ENCODE assay signal across 2 cellular contexts in the genomic region with DNA sequence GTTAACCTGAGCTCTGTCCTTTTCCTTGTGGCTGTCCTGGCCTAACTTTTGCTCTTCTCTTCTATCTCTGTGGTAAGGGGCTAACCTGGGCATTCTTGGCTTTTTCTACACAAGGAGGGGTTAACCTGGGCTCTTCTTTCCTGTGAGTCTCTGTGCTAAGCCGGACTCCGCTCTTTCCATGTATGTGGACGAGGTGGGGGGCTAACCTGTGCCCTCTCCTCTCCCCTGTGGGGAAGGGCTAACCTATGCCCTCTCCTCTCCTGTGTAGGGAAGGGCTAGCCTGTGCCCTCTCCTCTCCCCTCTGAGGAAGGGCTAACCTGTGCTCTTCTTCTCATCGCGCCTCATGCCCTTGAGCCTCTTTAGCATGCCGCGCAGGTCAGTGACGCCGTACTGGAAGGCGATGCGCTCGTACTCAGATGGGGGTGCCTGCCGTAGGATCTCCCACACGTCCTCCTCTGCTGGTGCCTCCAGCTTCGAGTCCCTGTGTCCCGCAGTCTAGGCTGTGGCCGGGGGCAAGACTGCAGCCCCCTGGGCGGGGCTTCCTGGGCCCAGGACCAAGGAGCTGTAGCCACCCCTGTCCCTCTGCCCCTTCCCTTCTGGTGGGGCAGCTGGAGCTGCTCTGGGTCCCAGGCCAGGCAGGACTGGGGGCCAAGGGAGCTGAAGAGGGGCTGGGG.
TF ChIP-seq lines count a peak whose summit lies in the region.

No MANE protein-coding gene starts in this region.

TF ChIP-seq in SK-N-SH, 30 proteins besides CTCF, POLR2A, EP300 and RAD21 (continued from another document):
- TF ChIP-seq, protein P1, sequence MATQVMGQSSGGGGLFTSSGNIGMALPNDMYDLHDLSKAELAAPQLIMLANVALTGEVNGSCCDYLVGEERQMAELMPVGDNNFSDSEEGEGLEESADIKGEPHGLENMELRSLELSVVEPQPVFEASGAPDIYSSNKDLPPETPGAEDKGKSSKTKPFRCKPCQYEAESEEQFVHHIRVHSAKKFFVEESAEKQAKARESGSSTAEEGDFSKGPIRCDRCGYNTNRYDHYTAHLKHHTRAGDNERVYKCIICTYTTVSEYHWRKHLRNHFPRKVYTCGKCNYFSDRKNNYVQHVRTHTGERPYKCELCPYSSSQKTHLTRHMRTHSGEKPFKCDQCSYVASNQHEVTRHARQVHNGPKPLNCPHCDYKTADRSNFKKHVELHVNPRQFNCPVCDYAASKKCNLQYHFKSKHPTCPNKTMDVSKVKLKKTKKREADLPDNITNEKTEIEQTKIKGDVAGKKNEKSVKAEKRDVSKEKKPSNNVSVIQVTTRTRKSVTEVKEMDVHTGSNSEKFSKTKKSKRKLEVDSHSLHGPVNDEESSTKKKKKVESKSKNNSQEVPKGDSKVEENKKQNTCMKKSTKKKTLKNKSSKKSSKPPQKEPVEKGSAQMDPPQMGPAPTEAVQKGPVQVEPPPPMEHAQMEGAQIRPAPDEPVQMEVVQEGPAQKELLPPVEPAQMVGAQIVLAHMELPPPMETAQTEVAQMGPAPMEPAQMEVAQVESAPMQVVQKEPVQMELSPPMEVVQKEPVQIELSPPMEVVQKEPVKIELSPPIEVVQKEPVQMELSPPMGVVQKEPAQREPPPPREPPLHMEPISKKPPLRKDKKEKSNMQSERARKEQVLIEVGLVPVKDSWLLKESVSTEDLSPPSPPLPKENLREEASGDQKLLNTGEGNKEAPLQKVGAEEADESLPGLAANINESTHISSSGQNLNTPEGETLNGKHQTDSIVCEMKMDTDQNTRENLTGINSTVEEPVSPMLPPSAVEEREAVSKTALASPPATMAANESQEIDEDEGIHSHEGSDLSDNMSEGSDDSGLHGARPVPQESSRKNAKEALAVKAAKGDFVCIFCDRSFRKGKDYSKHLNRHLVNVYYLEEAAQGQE (IDR thresholded peaks at IDR 0.05; ENCODE audit: low read depth, low read length), result no peak

TF ChIP-seq in SK-N-SH treated with all-trans-retinoic acid at 6 μM for 48 hours, 23 proteins besides CTCF, POLR2A, EP300 and RAD21 (continued from another document):
- TF ChIP-seq, protein P2, sequence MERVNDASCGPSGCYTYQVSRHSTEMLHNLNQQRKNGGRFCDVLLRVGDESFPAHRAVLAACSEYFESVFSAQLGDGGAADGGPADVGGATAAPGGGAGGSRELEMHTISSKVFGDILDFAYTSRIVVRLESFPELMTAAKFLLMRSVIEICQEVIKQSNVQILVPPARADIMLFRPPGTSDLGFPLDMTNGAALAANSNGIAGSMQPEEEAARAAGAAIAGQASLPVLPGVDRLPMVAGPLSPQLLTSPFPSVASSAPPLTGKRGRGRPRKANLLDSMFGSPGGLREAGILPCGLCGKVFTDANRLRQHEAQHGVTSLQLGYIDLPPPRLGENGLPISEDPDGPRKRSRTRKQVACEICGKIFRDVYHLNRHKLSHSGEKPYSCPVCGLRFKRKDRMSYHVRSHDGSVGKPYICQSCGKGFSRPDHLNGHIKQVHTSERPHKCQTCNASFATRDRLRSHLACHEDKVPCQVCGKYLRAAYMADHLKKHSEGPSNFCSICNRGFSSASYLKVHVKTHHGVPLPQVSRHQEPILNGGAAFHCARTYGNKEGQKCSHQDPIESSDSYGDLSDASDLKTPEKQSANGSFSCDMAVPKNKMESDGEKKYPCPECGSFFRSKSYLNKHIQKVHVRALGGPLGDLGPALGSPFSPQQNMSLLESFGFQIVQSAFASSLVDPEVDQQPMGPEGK (CRISPR knock-in tag; IDR thresholded peaks at IDR 0.05; ENCODE audit: borderline replicate concordance), result no peak
- TF ChIP-seq TCF4 (CRISPR knock-in tag; IDR thresholded peaks at IDR 0.05; ENCODE audit: borderline replicate concordance), result no peak
- TF ChIP-seq GLIS3 (CRISPR knock-in tag; IDR thresholded peaks at IDR 0.05), result no peak
- TF ChIP-seq ZNF8 (CRISPR knock-in tag; IDR thresholded peaks at IDR 0.05), result no peak
- TF ChIP-seq, protein P3, sequence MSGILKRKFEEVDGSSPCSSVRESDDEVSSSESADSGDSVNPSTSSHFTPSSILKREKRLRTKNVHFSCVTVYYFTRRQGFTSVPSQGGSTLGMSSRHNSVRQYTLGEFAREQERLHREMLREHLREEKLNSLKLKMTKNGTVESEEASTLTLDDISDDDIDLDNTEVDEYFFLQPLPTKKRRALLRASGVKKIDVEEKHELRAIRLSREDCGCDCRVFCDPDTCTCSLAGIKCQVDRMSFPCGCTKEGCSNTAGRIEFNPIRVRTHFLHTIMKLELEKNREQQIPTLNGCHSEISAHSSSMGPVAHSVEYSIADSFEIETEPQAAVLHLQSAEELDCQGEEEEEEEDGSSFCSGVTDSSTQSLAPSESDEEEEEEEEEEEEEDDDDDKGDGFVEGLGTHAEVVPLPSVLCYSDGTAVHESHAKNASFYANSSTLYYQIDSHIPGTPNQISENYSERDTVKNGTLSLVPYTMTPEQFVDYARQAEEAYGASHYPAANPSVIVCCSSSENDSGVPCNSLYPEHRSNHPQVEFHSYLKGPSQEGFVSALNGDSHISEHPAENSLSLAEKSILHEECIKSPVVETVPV (CRISPR knock-in tag; IDR thresholded peaks at IDR 0.05), result no peak
- no peak for TF ChIP-seq OSR1 (CRISPR knock-in tag; IDR thresholded peaks at IDR 0.05)
- no peak for TF ChIP-seq ZC3H10 (CRISPR knock-in tag; IDR thresholded peaks at IDR 0.05)
- no peak for TF ChIP-seq CSDC2 (CRISPR knock-in tag; IDR thresholded peaks at IDR 0.05)
- TF ChIP-seq ZFP3 (CRISPR knock-in tag; IDR thresholded peaks at IDR 0.05), result no peak
- no peak for TF ChIP-seq ESRRG (CRISPR knock-in tag; IDR thresholded peaks at IDR 0.05)
- TF ChIP-seq, protein P4, sequence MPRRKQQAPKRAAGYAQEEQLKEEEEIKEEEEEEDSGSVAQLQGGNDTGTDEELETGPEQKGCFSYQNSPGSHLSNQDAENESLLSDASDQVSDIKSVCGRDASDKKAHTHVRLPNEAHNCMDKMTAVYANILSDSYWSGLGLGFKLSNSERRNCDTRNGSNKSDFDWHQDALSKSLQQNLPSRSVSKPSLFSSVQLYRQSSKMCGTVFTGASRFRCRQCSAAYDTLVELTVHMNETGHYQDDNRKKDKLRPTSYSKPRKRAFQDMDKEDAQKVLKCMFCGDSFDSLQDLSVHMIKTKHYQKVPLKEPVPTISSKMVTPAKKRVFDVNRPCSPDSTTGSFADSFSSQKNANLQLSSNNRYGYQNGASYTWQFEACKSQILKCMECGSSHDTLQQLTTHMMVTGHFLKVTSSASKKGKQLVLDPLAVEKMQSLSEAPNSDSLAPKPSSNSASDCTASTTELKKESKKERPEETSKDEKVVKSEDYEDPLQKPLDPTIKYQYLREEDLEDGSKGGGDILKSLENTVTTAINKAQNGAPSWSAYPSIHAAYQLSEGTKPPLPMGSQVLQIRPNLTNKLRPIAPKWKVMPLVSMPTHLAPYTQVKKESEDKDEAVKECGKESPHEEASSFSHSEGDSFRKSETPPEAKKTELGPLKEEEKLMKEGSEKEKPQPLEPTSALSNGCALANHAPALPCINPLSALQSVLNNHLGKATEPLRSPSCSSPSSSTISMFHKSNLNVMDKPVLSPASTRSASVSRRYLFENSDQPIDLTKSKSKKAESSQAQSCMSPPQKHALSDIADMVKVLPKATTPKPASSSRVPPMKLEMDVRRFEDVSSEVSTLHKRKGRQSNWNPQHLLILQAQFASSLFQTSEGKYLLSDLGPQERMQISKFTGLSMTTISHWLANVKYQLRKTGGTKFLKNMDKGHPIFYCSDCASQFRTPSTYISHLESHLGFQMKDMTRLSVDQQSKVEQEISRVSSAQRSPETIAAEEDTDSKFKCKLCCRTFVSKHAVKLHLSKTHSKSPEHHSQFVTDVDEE (CRISPR knock-in tag; IDR thresholded peaks at IDR 0.05), result no peak
